31 cellular contexts compared by ENCODE assay signal in the genomic region with DNA sequence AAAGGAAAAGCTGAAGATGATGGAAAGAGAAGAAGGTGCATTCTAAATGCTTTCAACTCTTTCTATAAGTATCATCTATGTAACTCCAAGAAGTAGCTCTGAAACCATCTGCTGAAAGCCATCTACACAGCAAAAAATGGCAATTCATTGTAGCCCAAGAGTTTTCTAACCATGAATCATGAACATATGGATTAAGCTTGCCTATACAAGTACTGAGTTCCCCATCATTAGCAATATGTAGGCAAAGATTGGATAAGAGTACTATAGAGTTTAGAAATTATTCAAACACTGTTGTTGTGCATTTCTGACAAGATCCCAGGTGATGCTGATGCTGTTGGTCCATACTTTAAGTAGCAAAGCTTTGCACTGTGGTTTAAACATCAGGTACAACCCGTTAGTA. TPM values are rescaled to one million over a fixed set of nuclear protein-coding genes. Genes with fewer than 3 reads are reported as not detected.
DNase-seq lines count a peak whose midpoint lies in the region; ATAC-seq, FAIRE-seq and TF ChIP-seq lines count a peak whose summit lies in the region.
"Had no signal": no experiment of that assay in that cellular context is flagged by ENCODE, and none has a peak within 500 bp of the region (broad histone marks: within the 10 kb centered on the region; RNA-seq: fewer than 3 reads in every experiment).

No MANE protein-coding gene starts in this region.

- no peak for TF ChIP-seq EP300 in K562 (IDR thresholded peaks at IDR 0.05; ENCODE audit: low read length)

- no peak for DNase-seq in T-helper 1 cell
- DNase-seq in GM19239 (ENCODE audit: insufficient read length, low spot score) = no peak
- DNase-seq in K562 (ENCODE audit: extremely low read depth in 1 of 4, low spot score in 3 of 4) = no peak
- no peak for DNase-seq in GDM1 (lab: John Stamatoyannopoulos, UW)
- no peak for DNase-seq in cerebellar cortex (ENCODE audit: low spot score)
- no peak for DNase-seq in NCI-H2029 (lab: John Stamatoyannopoulos, UW)
- DNase-seq: activated naive CD4-positive, alpha-beta T cell treated with Interleukin-2 at 50 U/mL for 16 hours; activated T-cell treated with anti-CD3 and anti-CD28 coated beads, Interleukin-2, amount 50 U/mL, for 24 hours; amygdala; effector CD4-positive, alpha-beta T cell; H7; head of caudate nucleus; IMR-90; kidney glomerular epithelial cell; NCI-H1105; NCI-H187 treated with DMSO at 0.1 percent for 48 hours; NCI-H526; retina; stimulated activated CD4-positive, alpha-beta T cell treated with anti-CD3 and anti-CD28 coated beads, Interleukin-1b, Interleukin-23, amount 100 ng/mL, for 48 hours; upper lobe of right lung had no signal

- peaks cover 27% of the 10 kb centered on the region for H3K36me3 Mint-ChIP-seq in T-helper 1 cell treated with Interleukin-12 subunit alpha and Interleukin-12 subunit beta and Interleukin-4 antibody, amounts not matched to agents 30 μg/mL and 1 μg/mL, for 36 hours (ENCODE audit: low read depth)

- no peak overlapping the region for H3K27ac ChIP-seq in K562 (ENCODE audit: extremely low read depth, low read depth, low read length)
- H3K27ac ChIP-seq in neutrophil = peak overlapping the region; percentile 58
- H3K27ac ChIP-seq: 22Rv1, SJSA1, skin epidermis, upper lobe of right lung had no signal

- no peak for ATAC-seq in K562
- ATAC-seq: upper lobe of right lung had no signal

- peaks cover 42% of the 10 kb centered on the region for H3K4me1 Mint-ChIP-seq in T-helper 1 cell treated with Interleukin-12 subunit alpha and Interleukin-12 subunit beta and Interleukin-4 antibody, amounts not matched to agents 30 μg/mL and 1 μg/mL, for 36 hours (ENCODE audit: low read depth)
- H3K4me1 Mint-ChIP-seq: nephron had no signal

- TF ChIP-seq RAD21 in K562 (CRISPR knock-in tag; conservative IDR thresholded peaks at IDR 0.05 in 1 of 2, IDR thresholded peaks at IDR 0.05 in 1 of 2) = no peak

- H3K36me3 ChIP-seq in K562 (ENCODE audit: control insufficient read depth, insufficient read depth, low read length) (no peaks in the 10 kb centered on the region), neutrophil (no peaks in the 10 kb centered on the region)
- H3K36me3 ChIP-seq: SJSA1, upper lobe of right lung had no signal

- H3K9me3 Mint-ChIP-seq in T-helper 1 cell treated with Interleukin-12 subunit alpha and Interleukin-12 subunit beta and Interleukin-4 antibody, amounts not matched to agents 30 μg/mL and 1 μg/mL, for 36 hours = no peaks in the 10 kb centered on the region
- H3K9me3 Mint-ChIP-seq: activated T-cell treated with anti-CD3 and anti-CD28 coated beads, Interleukin-2, amount 50 U/mL, for 24 hours; nephron had no signal

- no peaks in the 10 kb centered on the region for H3K27me3 Mint-ChIP-seq in T-helper 1 cell treated with Interleukin-12 subunit alpha and Interleukin-12 subunit beta and Interleukin-4 antibody, amounts not matched to agents 30 μg/mL and 1 μg/mL, for 36 hours (ENCODE audit: low read depth)
- H3K27me3 Mint-ChIP-seq: activated T-cell treated with anti-CD3 and anti-CD28 coated beads, Interleukin-2, amount 50 U/mL, for 24 hours had no signal

- no peak for TF ChIP-seq CTCF in K562 (IDR thresholded peaks at IDR 0.05 in 2 of 3, conservative IDR thresholded peaks at IDR 0.05 in 1 of 3; ENCODE audit: insufficient read depth in 2 of 3, low read depth in 1 of 3, low read length in 3 of 3)
- no peak for TF ChIP-seq CTCF in neutrophil (IDR thresholded peaks at IDR 0.05)

- H3K9me1 ChIP-seq in K562 (ENCODE audit: control insufficient read depth, insufficient read depth, low read length) = no peaks in the 10 kb centered on the region

- H3K4me1 ChIP-seq in K562 (replicated peaks in 1 of 2; ENCODE audit: control insufficient read depth in 2 of 2, insufficient read depth in 2 of 2, low read length in 2 of 2) (no peaks in the 10 kb centered on the region; a peak in 2 of 5 replicates), neutrophil (ENCODE audit: control insufficient read depth in 1 of 2, insufficient read depth in 1 of 2, low read depth in 1 of 2, low read length in 1 of 2) (peaks cover 18 to 37% of the 10 kb centered on the region in 2 experiments)
- H3K4me1 ChIP-seq: SJSA1 had no signal

- 14% methylated on average over 1 of the region's 1 CpG for WGBS in K562 (ENCODE audit: insufficient coverage, low coverage, missing lambda C conversion rate)

- no peaks in the 10 kb centered on the region for H4K20me1 ChIP-seq in K562 (replicated peaks; ENCODE audit: control insufficient read depth, insufficient read depth, low read length)

- H3K9ac ChIP-seq in K562 (ENCODE audit: insufficient read depth in 1 of 2, low read depth in 2 of 2, low read length in 2 of 2) = no peak overlapping the region

- H3K27me3 ChIP-seq in K562 (ENCODE audit: control insufficient read depth in 2 of 2, insufficient read depth in 2 of 2, low read length in 2 of 2) (no peaks in the 10 kb centered on the region), neutrophil (no peaks in the 10 kb centered on the region)
- H3K27me3 ChIP-seq: SJSA1, upper lobe of right lung had no signal

- H2AFZ ChIP-seq in K562 (ENCODE audit: low read depth, low read length) = no peak overlapping the region

- FAIRE-seq in GM19239 (lab: Jason Lieb, UNC) (peak; percentile 61), K562 (lab: Jason Lieb, UNC) (peak; percentile 19)
- FAIRE-seq: colon, D721Med had no signal

- POLR2A ChIA-PET in K562 (lab: Yijun Ruan, JAX) = interaction anchor here (0.6 to 1.0 kb wide), 3 partner anchors 13 to 123 kb away, joined by 3 to 5 read pairs (median 4); partner anchors contain the start of gene H2AZ1

- intact Hi-C loops in K562 (cut with micrococcal nuclease) = no loop called here

- no peaks in the 10 kb centered on the region for H3K79me2 ChIP-seq in K562 (ENCODE audit: control insufficient read depth, insufficient read depth, low read length)

- in situ Hi-C loops in K562 (cut with MboI) = no loop called here

- no peak overlapping the region for H3K4me2 ChIP-seq in K562 (ENCODE audit: insufficient read depth, low read length)

- no peak for TF ChIP-seq POLR2A in K562 (conservative IDR thresholded peaks at IDR 0.05)

- H3K4me3 Mint-ChIP-seq in T-helper 1 cell treated with Interleukin-12 subunit alpha and Interleukin-12 subunit beta and Interleukin-4 antibody, amounts not matched to agents 30 μg/mL and 1 μg/mL, for 36 hours = no peak overlapping the region
- H3K4me3 Mint-ChIP-seq: activated T-cell treated with anti-CD3 and anti-CD28 coated beads, Interleukin-2, amount 50 U/mL, for 24 hours; nephron had no signal

- peaks cover 3% of the 10 kb centered on the region; the same call in 1 of the 2 replicates for H3K9me3 ChIP-seq in K562 (replicated peaks; ENCODE audit: control insufficient read depth, insufficient read depth, low read depth, low read length)
- no peaks in the 10 kb centered on the region for H3K9me3 ChIP-seq in neutrophil
- H3K9me3 ChIP-seq: SJSA1, upper lobe of right lung had no signal

- H3K27ac Mint-ChIP-seq in T-helper 1 cell treated with Interleukin-12 subunit alpha and Interleukin-12 subunit beta and Interleukin-4 antibody, amounts not matched to agents 30 μg/mL and 1 μg/mL, for 36 hours = peak overlapping the region; percentile 24
- H3K27ac Mint-ChIP-seq: nephron had no signal

- no TSS peak for BruUV-seq in K562 (replicated peaks; lab: Mats Ljungman, UMichigan)

- H3K4me3 ChIP-seq in K562 (no peak overlapping the region), neutrophil (ENCODE audit: low read depth in 1 of 2, low read length in 1 of 2) (no peak overlapping the region)
- H3K4me3 ChIP-seq: lung, SJSA1, skin epidermis, upper lobe of right lung had no signal

- CTCF ChIA-PET in K562 (lab: Yijun Ruan, JAX; ENCODE audit: low intra/inter-chr PET ratio) = no interaction called here

TF ChIP-seq in K562, 482 proteins besides CTCF, POLR2A, EP300 and RAD21 (continues in another document):
- TF ChIP-seq TSHZ1 (CRISPR knock-in tag; IDR thresholded peaks at IDR 0.05) = no peak

RNA-seq across cellular contexts. Expression of gene DAPP1, which starts 11.2 kb away (rescaled TPM):
- 0.95 and 1.5 TPM in 2 replicates for total RNA-seq in K562 (2011; cell fraction: chromatin; rRNA removed; ENCODE audit: low replicate concordance)
- total RNA-seq in K562 (2011; cell fraction: nucleolus; rRNA removed) = 0.83 and 0.92 TPM in 2 replicates
- total RNA-seq in K562 (2011; cell fraction: nucleoplasm; rRNA removed) = 0.59 and 1.6 TPM in 2 replicates
- 1.1 and 2.2 TPM in 2 replicates for total RNA-seq in K562 (2014; rRNA removed)
- 4.0 and 5.2 TPM in 2 replicates for total RNA-seq in K562 (2014; rRNA removed; fragmentation: Illumina TruSeq; extraction: Trizol)
- 3.7 and 4.2 TPM in 2 replicates for total RNA-seq in K562 (2015; rRNA removed; fragmentation: Illumina TruSeq; extraction: Trizol)
- total RNA-seq in K562 (2021) = 2.0 and 2.2 TPM in 2 replicates
- polyA plus RNA-seq in K562 (2011; rRNA removed) = 1.4 and 1.9 TPM in 2 replicates
- 0.47 and 0.51 TPM in 2 replicates for polyA plus RNA-seq in K562 (2011; cell fraction: cytosol; rRNA removed)
- 0.56 and 0.78 TPM in 2 replicates for polyA plus RNA-seq in K562 (2011; cell fraction: nucleus; rRNA removed)
- polyA plus RNA-seq in K562 (2012) = 3.2 and 5.8 TPM in 2 replicates
- 3.1 and 3.6 TPM in 2 replicates for polyA plus RNA-seq in K562 (2014; fragmentation: Illumina TruSeq; extraction: Trizol)
- 1 to 10 TPM; 6.4 to 7.2 TPM for polyA plus RNA-seq in K562 (2014; fragmentation: Nextera tagmentation; extraction: Ambion mirVana)
- polyA plus RNA-seq in K562 (2014; rRNA removed) = 2.9 and 3.4 TPM in 2 replicates
- 1.4 and 2.4 TPM in 2 replicates for polyA minus RNA-seq in K562 (2011; rRNA and poly(A)+ RNA removed)
- polyA minus RNA-seq in K562 (2011; cell fraction: cytosol; rRNA and poly(A)+ RNA removed) = 0.57 and 0.91 TPM in 2 replicates
- polyA minus RNA-seq in K562 (2011; cell fraction: nucleus; rRNA and poly(A)+ RNA removed) = 0.56 and 0.94 TPM in 2 replicates
- total RNA-seq: fibroblast of villous mesenchyme, H7, IMR-90, osteocyte had no signal
- polyA plus RNA-seq: IMR-90 had no signal
